Comparison of ENCODE assay signal across 1 cellular context in genomic region chr2:221283896-221284295, GRCh38.
TF ChIP-seq lines count a peak whose summit lies in the region.

No MANE protein-coding gene starts in this region.

TF ChIP-seq in WTC11, 78 proteins besides CTCF, POLR2A, EP300 and RAD21 (continued from another document):
- TF ChIP-seq, protein P1, sequence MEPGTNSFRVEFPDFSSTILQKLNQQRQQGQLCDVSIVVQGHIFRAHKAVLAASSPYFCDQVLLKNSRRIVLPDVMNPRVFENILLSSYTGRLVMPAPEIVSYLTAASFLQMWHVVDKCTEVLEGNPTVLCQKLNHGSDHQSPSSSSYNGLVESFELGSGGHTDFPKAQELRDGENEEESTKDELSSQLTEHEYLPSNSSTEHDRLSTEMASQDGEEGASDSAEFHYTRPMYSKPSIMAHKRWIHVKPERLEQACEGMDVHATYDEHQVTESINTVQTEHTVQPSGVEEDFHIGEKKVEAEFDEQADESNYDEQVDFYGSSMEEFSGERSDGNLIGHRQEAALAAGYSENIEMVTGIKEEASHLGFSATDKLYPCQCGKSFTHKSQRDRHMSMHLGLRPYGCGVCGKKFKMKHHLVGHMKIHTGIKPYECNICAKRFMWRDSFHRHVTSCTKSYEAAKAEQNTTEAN (CRISPR knock-in tag; IDR thresholded peaks at IDR 0.05) = no peak
- no peak for TF ChIP-seq TEAD1 (CRISPR knock-in tag; IDR thresholded peaks at IDR 0.05)
